ENCODE assay signal across 8 cellular contexts in genomic region chr4:40055379-40055872, GRCh38. TPM values are rescaled to one million over a fixed set of nuclear protein-coding genes. Genes with fewer than 3 reads are reported as not detected.
A peak's percentile ranks its signal among the peaks of the same experiment; 100 is the strongest.
DNase-seq lines count a peak whose midpoint lies in the region; ATAC-seq and TF ChIP-seq lines count a peak whose summit lies in the region.

No MANE protein-coding gene starts in this region.

- no peaks in the 10 kb centered on the region for H3K9me3 Mint-ChIP-seq in effector memory CD8-positive, alpha-beta T cell

- H3K27ac ChIP-seq in AG04450 (ENCODE audit: low read depth, low read length) (peak overlapping the region; percentile 71), ovary (peak overlapping the region; percentile 97 to 98)

- no peak for TF ChIP-seq POLR2A in ovary (IDR thresholded peaks at IDR 0.05)

- ATAC-seq in GM21423 (IDR thresholded peaks at IDR 0.05; ENCODE audit: unreplicated experiment), result peak; percentile 1
- ATAC-seq in T-helper 17 cell, result peak; percentile 24
- peak; percentile 3 for ATAC-seq in effector memory CD8-positive, alpha-beta T cell (replicated peaks)
- no peak for ATAC-seq in GM18867 (IDR thresholded peaks at IDR 0.05; ENCODE audit: unreplicated experiment)
- ATAC-seq in HG03175 (IDR thresholded peaks at IDR 0.05; ENCODE audit: unreplicated experiment), result no peak

- H3K27me3 ChIP-seq in AG04450 (ENCODE audit: control insufficient read depth, insufficient read depth, low read length) (no peaks in the 10 kb centered on the region), ovary (no peaks in the 10 kb centered on the region)

- POLR2A ChIA-PET in AG04450 (lab: Yijun Ruan, JAX), result interaction anchor here (0.5 to 1.7 kb wide), 9 partner anchors 35 to 528 kb away, joined by 3 to 18 read pairs (median 6); partner anchors contain the start of genes SMIM14 and UGDH

- intact Hi-C loops in ovary (cut with DNase I), result loop anchor here (5.0 to 10.0 kb wide), 4 partner anchors 78 to 262 kb away; partner anchors contain the start of gene PDS5A (in 1 of the 4)

- H3K9me3 ChIP-seq in AG04450 (ENCODE audit: control insufficient read depth, insufficient read depth, low read length) (no peaks in the 10 kb centered on the region), T-helper 17 cell (ENCODE audit: control insufficient read depth, low read length, poor library complexity, severe bottlenecking) (no peaks in the 10 kb centered on the region), ovary (no peaks in the 10 kb centered on the region)

- H3K4me3 Mint-ChIP-seq in T-helper 17 cell, result peak overlapping the region; percentile 97
- H3K4me3 Mint-ChIP-seq in effector memory CD8-positive, alpha-beta T cell, result peak overlapping the region; percentile 88 to 94

- CTCF ChIA-PET in AG04450 (lab: Charles Lee), result interaction anchor here (0.8 to 2.1 kb wide), 7 partner anchors 9 to 270 kb away, joined by 3 to 13 read pairs (median 6); no protein-coding TSS in a partner anchor

- H3K27ac Mint-ChIP-seq in T-helper 17 cell, result peak overlapping the region; percentile 95
- H3K27ac Mint-ChIP-seq in effector memory CD8-positive, alpha-beta T cell, result peak overlapping the region; percentile 86 to 96

- no peak for TF ChIP-seq EP300 in ovary (IDR thresholded peaks at IDR 0.05)

- H3K4me1 Mint-ChIP-seq in T-helper 17 cell, result peaks cover 27% of the 10 kb centered on the region
- peaks cover 19 to 26% of the 10 kb centered on the region in 2 donors for H3K4me1 Mint-ChIP-seq in effector memory CD8-positive, alpha-beta T cell (ENCODE audit: low read depth in 2 of 2)

- H3K36me3 Mint-ChIP-seq in T-helper 17 cell (ENCODE audit: low read depth), result peaks cover 3% of the 10 kb centered on the region
- peaks cover 25% of the 10 kb centered on the region for H3K36me3 Mint-ChIP-seq in effector memory CD8-positive, alpha-beta T cell (ENCODE audit: insufficient read depth)

- 3 to 10% (median 8%) methylated on average over 8 of the region's 8 CpGs for WGBS in ovary, 3 donors

- DNase-seq in AG04450 (ENCODE audit: low read depth, low spot score) (no peak), T-helper 17 cell (no peak), ovary (no peak), NCI-H1092 (lab: John Stamatoyannopoulos, UW) (no peak)
- peak in 1 of 3 experiments; percentile 2 for DNase-seq in effector memory CD8-positive, alpha-beta T cell

- H3K4me3 ChIP-seq in AG04450 (ENCODE audit: low read depth, low read length) (peak overlapping the region; percentile 79), ovary (peak overlapping the region; percentile 100)

- H3K36me3 ChIP-seq in ovary, result no peaks in the 10 kb centered on the region

- no peak for TF ChIP-seq CTCF in AG04450 (IDR thresholded peaks at IDR 0.05; ENCODE audit: low read depth, low read length)
- no peak for TF ChIP-seq CTCF in ovary (IDR thresholded peaks at IDR 0.05)

- H3K27me3 Mint-ChIP-seq in T-helper 17 cell, result no peaks in the 10 kb centered on the region
- H3K27me3 Mint-ChIP-seq in effector memory CD8-positive, alpha-beta T cell, result no peaks in the 10 kb centered on the region

- peaks cover 3% of the 10 kb centered on the region for H3K4me1 ChIP-seq in ovary (ENCODE audit: insufficient read depth)

RNA-seq across cellular contexts. Expression of gene N4BP2, which starts 1.2 kb away (rescaled TPM):
- polyA plus RNA-seq in AG04450 (2011; rRNA removed), result 3.2 and 5.7 TPM in 2 replicates
- polyA minus RNA-seq in AG04450 (2011; rRNA and poly(A)+ RNA removed), result 4.0 and 5.7 TPM in 2 replicates
- total RNA-seq in T-helper 17 cell, result 10 to 100 TPM; 16.6 to 22.4 TPM
- 10 to 100 TPM in 6 of 7 donors, 1 to 10 TPM in 1; 9.7 to 21.3 (median 11.9) TPM for total RNA-seq in ovary
- 1 to 10 TPM; 3.5 to 4.1 TPM for polyA plus RNA-seq in ovary

Comparison
In these comparisons a context has a peak if more than half of its experiments do, and no peak if none do; other contexts are left out.
1. ATAC-seq: peak in GM21423 (single experiment), T-helper 17 cell (single experiment) and effector memory CD8-positive, alpha-beta T cell (single experiment); none in GM18867 (single experiment) and HG03175 (single experiment).